ENCODE assay signal across 8 cellular contexts in genomic region chr1:41241748-41242644, GRCh38. TPM values are rescaled to one million over a fixed set of nuclear protein-coding genes. Genes with fewer than 3 reads are reported as not detected.
DNase-seq lines count a peak whose midpoint lies in the region; FAIRE-seq and TF ChIP-seq lines count a peak whose summit lies in the region.

SCMH1 (minus strand) TSS chr1:41242306; CDS start chr1:41186133, 56,173 bp downstream.

- peak; percentile 21; the same call in 1 of the 2 replicates for TF ChIP-seq POLR2A in H54 (IDR thresholded peaks at IDR 0.05; ENCODE audit: low read depth, low read length)

- in situ Hi-C loops in G401 (cut with HindIII; ENCODE audit: low sequenced_read_pairs) = no loop called here

- DNase-seq in G401 (ENCODE audit: low spot score) (peak; percentile 42), H54 (ENCODE audit: insufficient read length, low spot score) (peak; percentile 67), NCI-H1048 (lab: John Stamatoyannopoulos, UW) (peak; percentile 43), UCSD-AML1 (lab: John Stamatoyannopoulos, UW; ENCODE audit: unreplicated experiment) (peak; percentile 77), cardiac fibroblast (ENCODE audit: low read depth in 2 of 2) (peak; percentile 28 to 47), kidney epithelial cell (ENCODE audit: low read depth) (no peak), MV-4-11 (lab: John Stamatoyannopoulos, UW) (no peak)
- peak; percentile 67 for DNase-seq in stimulated activated CD4-positive, alpha-beta T cell treated with anti-CD3 and anti-CD28 coated beads, Interleukin-15, amount 100 ng/mL, for 24 hours

- H3K4me3 ChIP-seq in cardiac fibroblast (replicated peaks in 1 of 2; ENCODE audit: low read depth in 2 of 2, low read length in 2 of 2) (peak within 1 kb of the TSS; percentile 57 to 66), kidney epithelial cell (ENCODE audit: low read depth, low read length) (peak within 1 kb of the TSS; percentile 71)

- no peak for TF ChIP-seq CTCF in cardiac fibroblast (IDR thresholded peaks at IDR 0.05; ENCODE audit: low read depth, low read length)
- TF ChIP-seq CTCF in kidney epithelial cell (IDR thresholded peaks at IDR 0.05; ENCODE audit: insufficient read depth, low read length, poor library complexity, severe bottlenecking) = no peak

- H3K27me3 ChIP-seq in kidney epithelial cell (ENCODE audit: control insufficient read depth, insufficient read depth, low read length) = no peaks in the 10 kb centered on the region

- no peaks in the 10 kb centered on the region for H3K36me3 ChIP-seq in kidney epithelial cell (ENCODE audit: control insufficient read depth, insufficient read depth, low read length)

- FAIRE-seq in H54 (lab: Jason Lieb, UNC) = no peak

RNA-seq across cellular contexts. Expression of gene SCMH1, which starts in this region (rescaled TPM):
- total RNA-seq in G401 (2014; rRNA removed; shearing (Covaris generic)) = 32.1 and 39.7 TPM in 2 replicates
- total RNA-seq in kidney epithelial cell = 24.3 and 38.1 TPM in 2 replicates

Comparison
In these comparisons a context has a peak if more than half of its experiments do, and no peak if none do; other contexts are left out.
1. DNase-seq: peak in G401 (single experiment), H54 (single experiment), NCI-H1048 (single experiment), UCSD-AML1 (single experiment), cardiac fibroblast (2 of 2) and stimulated activated CD4-positive, alpha-beta T cell treated with anti-CD3 and anti-CD28 coated beads, Interleukin-15, amount 100 ng/mL, for 24 hours (single experiment); none in kidney epithelial cell (single experiment) and MV-4-11 (single experiment).